Comparison of ENCODE assay signal across 11 cellular contexts in the genomic region with DNA sequence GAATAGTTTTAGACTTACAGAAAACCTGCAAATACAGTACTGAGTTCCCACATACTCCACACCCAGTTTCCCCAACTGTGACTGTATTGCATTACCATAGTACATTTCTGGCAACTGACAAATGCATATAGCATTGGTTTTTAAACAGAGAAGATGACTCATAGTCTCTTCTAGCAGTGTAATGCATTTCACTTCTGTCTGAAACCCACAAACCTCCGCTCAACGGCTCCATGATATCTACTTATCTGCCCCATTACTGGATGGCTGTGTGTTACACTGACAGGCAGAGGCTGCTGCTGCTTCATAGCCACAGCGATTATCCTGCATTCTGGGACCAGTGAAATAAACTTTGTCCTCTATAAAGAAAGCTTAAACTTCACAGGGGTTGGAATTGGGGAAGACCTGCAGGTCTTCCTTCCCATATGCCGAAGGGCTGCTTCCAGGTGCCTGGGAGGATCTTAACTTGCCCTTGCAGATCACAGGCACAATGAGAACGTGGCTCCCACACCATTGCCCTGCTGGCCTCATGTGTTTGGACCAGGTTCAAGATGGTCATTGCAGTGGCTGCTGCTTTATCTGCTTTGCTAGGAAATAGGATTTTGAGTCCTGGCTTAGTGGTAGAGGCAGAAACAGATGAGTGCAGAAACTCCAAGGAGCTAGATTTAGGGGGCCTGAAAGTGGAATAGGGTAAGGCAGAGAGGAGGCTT.
DNase-seq lines count a peak whose midpoint lies in the region; ATAC-seq and TF ChIP-seq lines count a peak whose summit lies in the region.
"Had no signal": no experiment of that assay in that cellular context is flagged by ENCODE, and none has a peak within 500 bp of the region (broad histone marks: within the 10 kb centered on the region; RNA-seq: fewer than 3 reads in every experiment).

No MANE protein-coding gene starts in this region.

- peak overlapping the region; percentile 31 for H3K27ac ChIP-seq in AG04450 (ENCODE audit: low read depth, low read length)
- H3K27ac ChIP-seq: adrenal gland had no signal

- no peak for TF ChIP-seq CTCF in AG04450 (IDR thresholded peaks at IDR 0.05; ENCODE audit: low read depth, low read length)

- H3K9me3 ChIP-seq in AG04450 (ENCODE audit: control insufficient read depth, insufficient read depth, low read length): peaks cover 10% of the 10 kb centered on the region; the same call in 1 of the 2 replicates
- H3K9me3 ChIP-seq: adrenal gland; BLaER1 treated with 17β-estradiol and CSF1 and Interleukin-3, amounts not matched to agents 10 nM and 100 nM had no signal

- CTCF ChIA-PET in AG04450 (lab: Charles Lee): no interaction called here

- ATAC-seq in GM21381 (IDR thresholded peaks at IDR 0.05; ENCODE audit: unreplicated experiment) (peak; percentile 55), GM19452 (IDR thresholded peaks at IDR 0.05; ENCODE audit: unreplicated experiment) (no peak)

- DNase-seq in AG04450 (ENCODE audit: low read depth, low spot score) (peak; percentile 45), astrocyte of the hippocampus (ENCODE audit: low read depth, low spot score) (peak; percentile 86), COR-L47 (lab: John Stamatoyannopoulos, UW) (no peak), medulla oblongata (ENCODE audit: extremely low spot score) (no peak), NCI-H748 treated with DMSO at 0.1 percent for 48 hours (lab: John Stamatoyannopoulos, UW) (no peak)
- DNase-seq in Jurkat, Clone E6-1 (ENCODE audit: low read depth, low spot score): peak; percentile 91
- DNase-seq: adrenal gland, NCI-H1105 had no signal

- H3K27me3 ChIP-seq in AG04450 (ENCODE audit: control insufficient read depth, insufficient read depth, low read length): no peaks in the 10 kb centered on the region
- H3K27me3 ChIP-seq: adrenal gland; BLaER1 treated with 17β-estradiol and CSF1 and Interleukin-3, amounts not matched to agents 10 nM and 100 nM had no signal

- no peak overlapping the region for H3K4me3 ChIP-seq in AG04450 (ENCODE audit: low read depth, low read length)
- H3K4me3 ChIP-seq in Jurkat, Clone E6-1 (ENCODE audit: low read length): no peak overlapping the region; the same call in 1 of the 2 replicates
- H3K4me3 ChIP-seq: adrenal gland; BLaER1 treated with 17β-estradiol and CSF1 and Interleukin-3, amounts not matched to agents 10 nM and 100 nM had no signal

- POLR2A ChIA-PET in AG04450 (lab: Yijun Ruan, JAX): no interaction called here

Comparison
In these comparisons a context has a peak if more than half of its experiments do, and no peak if none do; other contexts are left out.
1. DNase-seq: peak in AG04450 (single experiment), Jurkat, Clone E6-1 (single experiment) and astrocyte of the hippocampus (single experiment); none in COR-L47 (single experiment), medulla oblongata (single experiment) and NCI-H748 treated with DMSO at 0.1 percent for 48 hours (single experiment).